In genomic region chr5:60611099-60611719, GRCh38 we compare ENCODE assay signal across 13 cellular contexts.
A peak's percentile ranks its signal among the peaks of the same experiment; 100 is the strongest.
DNase-seq lines count a peak whose midpoint lies in the region; ATAC-seq and TF ChIP-seq lines count a peak whose summit lies in the region.
"Had no signal": no experiment of that assay in that cellular context is flagged by ENCODE, and none has a peak within 500 bp of the region (broad histone marks: within the 10 kb centered on the region; RNA-seq: fewer than 3 reads in every experiment).

No MANE protein-coding gene starts in this region.

- H3K27ac ChIP-seq in caudate nucleus (ENCODE audit: low read depth, low read length) = no peak overlapping the region
- H3K27ac ChIP-seq: BLaER1 treated with 17β-estradiol and CSF1 and Interleukin-3, amounts not matched to agents 10 nM and 100 nM; KMS-11 had no signal

- DNase-seq in erythroblast (lab: John Stamatoyannopoulos, UW) (peak; percentile 32 to 75), NCI-H146 (lab: John Stamatoyannopoulos, UW) (no peak), pons (ENCODE audit: low spot score) (no peak), caudate nucleus (lab: John Stamatoyannopoulos, UW) (no peak)
- DNase-seq: Caco-2; CD4-positive, CD25-positive, alpha-beta regulatory T cell; CD8-positive, alpha-beta memory T cell; HFFc6 had no signal

- TF ChIP-seq POLR2A in erythroblast (IDR thresholded peaks at IDR 0.05; ENCODE audit: low read length) = no peak

- peak; percentile 63 for ATAC-seq in GM18868 (IDR thresholded peaks at IDR 0.05; ENCODE audit: unreplicated experiment)
- peak; percentile 50 for ATAC-seq in HG02610 (IDR thresholded peaks at IDR 0.05; ENCODE audit: unreplicated experiment)
- ATAC-seq: GM23338 had no signal

Comparison
In these comparisons a context has a peak if more than half of its experiments do, and no peak if none do; other contexts are left out.
1. DNase-seq: peak in erythroblast (2 of 2); none in NCI-H146 (single experiment), pons (single experiment) and caudate nucleus (0 of 61).